ENCODE assay signal across 8 cellular contexts in the genomic region with DNA sequence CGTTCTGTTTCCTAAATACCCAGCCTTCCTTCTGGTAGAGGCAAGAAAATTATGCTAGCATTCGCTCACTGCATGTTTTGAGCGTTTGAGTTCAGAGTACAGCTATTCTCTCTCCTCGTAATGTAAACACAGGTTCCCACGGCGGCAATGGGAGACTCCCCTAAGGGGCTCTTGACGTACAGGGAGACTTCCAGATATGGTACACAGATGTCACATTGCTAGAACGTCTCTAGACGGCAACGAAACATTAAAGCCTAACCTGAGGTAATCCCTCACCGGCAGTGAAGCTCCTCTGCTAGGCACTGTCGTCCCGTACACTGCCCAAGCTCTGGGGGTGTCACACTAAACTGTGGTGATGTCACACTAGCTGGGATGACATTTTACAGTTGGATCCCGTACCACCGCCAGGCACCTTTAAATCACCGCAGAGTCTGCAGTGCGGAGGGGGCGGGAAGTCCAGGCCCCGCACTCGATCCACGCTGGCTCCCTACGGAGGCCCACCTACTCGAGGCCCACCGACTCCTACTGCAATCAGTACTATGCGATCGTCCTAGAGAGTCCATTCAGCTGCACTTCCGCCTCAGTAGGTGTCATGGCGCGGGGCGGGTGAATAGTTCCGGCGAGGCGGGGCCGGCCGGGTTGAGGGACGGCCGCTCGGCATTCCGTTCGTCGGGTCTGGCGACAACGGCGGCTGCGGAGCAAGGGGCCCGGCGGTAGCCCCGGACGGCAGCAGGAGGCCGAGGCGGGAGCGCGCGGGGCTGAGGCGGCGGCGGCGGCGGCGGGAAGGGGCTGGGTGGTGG.
A peak's percentile ranks its signal among the peaks of the same experiment; 100 is the strongest.
DNase-seq lines count a peak whose midpoint lies in the region; ATAC-seq and TF ChIP-seq lines count a peak whose summit lies in the region.

Gene HIPK1 (plus strand): TSS at position 375 of the 800 bp plus-strand sequence.

- ATAC-seq in HG03175 (IDR thresholded peaks at IDR 0.05; ENCODE audit: unreplicated experiment) = peak; percentile 62

- DNase-seq in AG08396 (ENCODE audit: low spot score) (peak; percentile 90), NCI-H226 (peak; percentile 86), caudate nucleus (lab: John Stamatoyannopoulos, UW) (peak; percentile 45 to 95 (median 88)), inferior parietal cortex (ENCODE audit: extremely low spot score) (peak; percentile 94)
- DNase-seq in activated CD4-positive, CD25-positive, alpha-beta regulatory T cell (lab: John Stamatoyannopoulos, UW) = peak; percentile 82 to 89 (median 86)
- peak; percentile 81 to 89 for DNase-seq in stimulated activated CD4-positive, alpha-beta T cell treated with anti-CD3 and anti-CD28 coated beads, Interleukin-12 subunit alpha, Interleukin-12 subunit beta, amount 100 ng/mL, for 24 hours (ENCODE audit: low read depth in 2 of 2)

- H3K27ac ChIP-seq in caudate nucleus (ENCODE audit: low read depth, low read length) = peak within 1 kb of the TSS; percentile 97

- in situ Hi-C loops in GM18951 (cut with MboI; ENCODE audit: low sequenced_read_pairs, unreplicated experiment) = no loop called here

- peak; percentile 84 for TF ChIP-seq POLR2A in GM18951 (IDR thresholded peaks at IDR 0.05; ENCODE audit: extremely low read depth, insufficient read depth, insufficient read length)

Comparison
In these comparisons a context has a peak if more than half of its experiments do, and no peak if none do; other contexts are left out.
1. Peak in every context shown above with its lines: DNase-seq, ATAC-seq and H3K27ac ChIP-seq.